ENCODE assay signal across 9 cellular contexts in the genomic region with DNA sequence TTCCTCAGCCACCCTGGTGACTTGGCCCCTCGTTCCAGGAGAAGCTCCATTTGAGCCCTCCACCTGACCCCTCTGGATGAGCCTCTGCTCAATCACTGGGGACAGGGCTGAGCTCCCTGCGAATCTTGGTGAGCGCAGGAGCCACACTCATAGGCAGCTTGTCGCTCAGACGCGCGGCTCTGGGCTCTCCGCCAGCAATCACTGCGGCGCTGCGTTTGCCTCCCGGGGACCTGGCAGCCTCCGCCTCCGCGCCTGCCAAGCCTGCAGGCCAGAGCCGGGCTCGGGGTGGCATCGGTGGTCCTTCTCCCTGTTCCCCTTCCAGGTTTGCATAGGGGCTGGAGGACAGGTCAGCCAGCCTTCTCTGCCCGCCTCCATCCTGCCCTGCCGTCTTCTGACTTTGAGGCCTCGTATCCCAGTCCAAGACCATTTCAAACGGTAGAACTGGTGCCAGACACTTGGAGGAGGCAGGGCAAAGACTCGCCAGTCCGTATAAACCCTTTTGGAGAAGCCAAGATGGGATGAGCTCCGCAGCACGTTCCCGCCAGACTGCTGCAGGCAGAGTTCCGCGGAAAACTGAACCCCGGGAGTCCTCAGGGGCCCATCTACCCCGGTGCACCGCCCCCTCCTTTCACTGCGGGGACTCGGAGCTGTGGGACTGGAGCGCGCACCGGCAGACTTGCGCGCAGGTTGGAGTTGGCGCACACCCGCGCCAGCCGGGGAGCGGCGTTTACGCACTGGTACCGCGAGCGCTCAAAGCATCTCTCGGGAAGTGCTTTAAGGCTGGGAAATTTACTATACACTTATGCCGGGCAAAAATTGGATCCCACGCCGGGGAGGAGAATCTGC. TPM values are rescaled to one million over a fixed set of nuclear protein-coding genes. Genes with fewer than 3 reads are reported as not detected.
A peak's percentile ranks its signal among the peaks of the same experiment; 100 is the strongest.
DNase-seq lines count a peak whose midpoint lies in the region; ATAC-seq and TF ChIP-seq lines count a peak whose summit lies in the region.
"Had no signal": no experiment of that assay in that cellular context is flagged by ENCODE, and none has a peak within 500 bp of the region (broad histone marks: within the 10 kb centered on the region; RNA-seq: fewer than 3 reads in every experiment).

No MANE protein-coding gene starts in this region.

- TF ChIP-seq CTCF in right atrium auricular region (IDR thresholded peaks at IDR 0.05) = no peak
- no peak for TF ChIP-seq CTCF in lower lobe of right lung (IDR thresholded peaks at IDR 0.05)
- no peak for TF ChIP-seq CTCF in testis (IDR thresholded peaks at IDR 0.05)

- intact Hi-C loops in Right ventricle myocardium inferior (cut with DNase I) = no loop called here
- intact Hi-C loops in lower lobe of right lung (cut with DNase I) = no loop called here
- intact Hi-C loops in testis (cut with DNase I; ENCODE audit: low total_unique reads) = no loop called here

- H3K36me3 ChIP-seq in right atrium auricular region (no peaks in the 10 kb centered on the region), lower lobe of right lung (no peaks in the 10 kb centered on the region), testis (ENCODE audit: low read depth, missing control alignments) (no peaks in the 10 kb centered on the region)

- peak; percentile 68 for DNase-seq in Right ventricle myocardium inferior (ENCODE audit: missing footprints)
- no peak for DNase-seq in right atrium auricular region (ENCODE audit: low spot score)
- peak; percentile 46 for DNase-seq in NCI-H510A treated with DMSO at 0.1 percent for 48 hours (lab: John Stamatoyannopoulos, UW)
- DNase-seq in ecto neural progenitor cell (ENCODE audit: low spot score) = peak; percentile 67
- DNase-seq in lower lobe of right lung = peak; percentile 72
- peak; percentile 72 for DNase-seq in testis

- no peak for TF ChIP-seq POLR2A in testis (IDR thresholded peaks at IDR 0.05)

- H3K27ac Mint-ChIP-seq in activated T-helper 17 cell treated with anti-CD3 and anti-CD28 coated beads, Interleukin-2, amount 50 U/mL, for 72 hours = no peak overlapping the region

- no peak overlapping the region for H3K27ac ChIP-seq in right atrium auricular region
- no peak overlapping the region for H3K27ac ChIP-seq in lower lobe of right lung
- H3K27ac ChIP-seq in testis = no peak overlapping the region

- 1 to 2% methylated on average over 16 to 52 of the region's 53 CpGs for WGBS in testis, 2 donors

- H3K9me3 Mint-ChIP-seq in activated T-helper 17 cell treated with anti-CD3 and anti-CD28 coated beads, Interleukin-2, amount 50 U/mL, for 72 hours = peaks cover 4% of the 10 kb centered on the region

- peak; percentile 81 for ATAC-seq in Right ventricle myocardium inferior
- ATAC-seq in lower lobe of right lung = peak; percentile 80 to 87
- ATAC-seq in GM19351 (IDR thresholded peaks at IDR 0.05; ENCODE audit: unreplicated experiment) = no peak
- no peak for ATAC-seq in activated T-helper 17 cell treated with anti-CD3 and anti-CD28 coated beads, Interleukin-2, amount 50 U/mL, for 72 hours (replicated peaks)

- peaks cover 0 to 22% of the 10 kb centered on the region in 2 donors for H3K4me1 ChIP-seq in right atrium auricular region
- peaks cover 20% of the 10 kb centered on the region for H3K4me1 ChIP-seq in lower lobe of right lung
- H3K4me1 ChIP-seq in testis = peaks cover 12% of the 10 kb centered on the region

- no peaks in the 10 kb centered on the region for H3K4me1 Mint-ChIP-seq in activated T-helper 17 cell treated with anti-CD3 and anti-CD28 coated beads, Interleukin-2, amount 50 U/mL, for 72 hours

- H3K9me3 ChIP-seq in right atrium auricular region = no peaks in the 10 kb centered on the region
- no peaks in the 10 kb centered on the region for H3K9me3 ChIP-seq in lower lobe of right lung
- H3K9me3 ChIP-seq in testis = no peaks in the 10 kb centered on the region

- no peak overlapping the region for H3K4me3 Mint-ChIP-seq in activated T-helper 17 cell treated with anti-CD3 and anti-CD28 coated beads, Interleukin-2, amount 50 U/mL, for 72 hours

- H3K36me3 Mint-ChIP-seq in activated T-helper 17 cell treated with anti-CD3 and anti-CD28 coated beads, Interleukin-2, amount 50 U/mL, for 72 hours (ENCODE audit: low read depth) = no peaks in the 10 kb centered on the region

- H3K4me3 ChIP-seq in right atrium auricular region (peak overlapping the region in 1 of 2 donors; percentile 44), lower lobe of right lung (peak overlapping the region; percentile 51), testis (peak overlapping the region; percentile 0 to 34)

- peaks cover 48% of the 10 kb centered on the region for H3K27me3 Mint-ChIP-seq in activated T-helper 17 cell treated with anti-CD3 and anti-CD28 coated beads, Interleukin-2, amount 50 U/mL, for 72 hours

- H3K27me3 ChIP-seq in right atrium auricular region = no peaks in the 10 kb centered on the region
- peaks cover 40% of the 10 kb centered on the region for H3K27me3 ChIP-seq in lower lobe of right lung (ENCODE audit: low read depth)
- H3K27me3 ChIP-seq in testis = no peaks in the 10 kb centered on the region

RNA-seq across cellular contexts. Expression of a gene that starts 1.0 kb away (rescaled TPM):
- total RNA-seq in Right ventricle myocardium inferior (not detected), right atrium auricular region (under 1 TPM; 0.07 to 0.16 TPM), lower lobe of right lung (1.4 TPM), testis (under 1 TPM; 0.06 to 0.47 TPM)
- 0.38 TPM for polyA plus RNA-seq in testis (ENCODE audit: insufficient read depth, low read depth, low replicate concordance)
- not detected for total RNA-seq in activated T-helper 17 cell treated with anti-CD3 and anti-CD28 coated beads, Interleukin-2, amount 50 U/mL, for 72 hours
- total RNA-seq: activated CD8-positive, alpha-beta memory T cell treated with anti-CD3 and anti-CD28 coated beads for 36 hours had no signal

Comparison
In these comparisons a context has a peak if more than half of its experiments do, and no peak if none do; other contexts are left out.
1. ATAC-seq: peak in Right ventricle myocardium inferior (single experiment) and lower lobe of right lung (2 of 2); none in GM19351 (single experiment) and activated T-helper 17 cell treated with anti-CD3 and anti-CD28 coated beads, Interleukin-2, amount 50 U/mL, for 72 hours (single experiment).